In the genomic region with DNA sequence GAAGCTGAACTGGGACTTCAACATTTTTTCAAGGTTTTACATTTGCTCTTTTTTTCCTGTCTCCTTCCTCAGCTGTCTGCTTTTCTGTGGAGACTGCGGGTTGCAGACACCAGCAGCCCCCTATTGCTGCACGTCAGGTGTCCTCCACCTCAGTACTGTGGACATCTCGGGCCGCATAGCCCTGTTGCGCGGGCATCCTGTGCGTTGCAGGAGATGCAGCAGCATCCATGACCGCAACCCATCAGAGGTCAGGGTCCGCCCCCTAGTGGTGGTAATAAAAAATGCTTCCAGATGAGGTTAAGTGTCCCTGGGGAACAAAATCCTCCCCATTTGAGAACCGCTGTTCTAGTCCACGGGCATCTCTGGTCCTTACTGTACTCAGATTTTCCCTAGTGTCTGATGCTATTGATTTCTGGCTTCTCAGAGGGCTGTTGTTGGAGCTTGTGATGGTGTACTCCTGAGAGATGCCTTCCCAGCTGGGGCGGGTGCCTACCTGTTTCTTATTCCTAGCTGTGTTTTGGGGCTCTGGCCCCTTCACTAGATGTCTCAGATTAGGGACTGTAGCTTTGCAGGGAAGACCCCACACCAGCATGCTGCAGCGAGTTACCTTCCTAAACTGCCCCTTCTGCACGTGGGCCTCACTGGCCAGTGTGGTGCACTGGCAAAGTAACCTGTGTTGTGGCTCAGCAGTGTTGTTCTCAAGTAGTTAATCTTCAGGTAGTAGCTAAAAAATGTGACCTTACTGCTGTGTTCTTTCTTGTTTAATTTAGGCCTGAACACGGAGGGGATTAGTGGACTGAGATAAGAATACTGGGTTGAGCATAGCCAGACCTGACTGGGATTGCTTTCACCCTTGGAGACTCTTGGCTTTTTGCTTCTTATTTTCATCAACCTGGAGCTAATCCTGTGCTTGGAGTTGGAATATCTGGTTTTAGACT, we compare ENCODE assay signal across 8 cellular contexts. TPM values are rescaled to one million over a fixed set of nuclear protein-coding genes. Genes with fewer than 3 reads are reported as not detected.
A peak's percentile ranks its signal among the peaks of the same experiment; 100 is the strongest.
DNase-seq lines count a peak whose midpoint lies in the region; ATAC-seq, FAIRE-seq and TF ChIP-seq lines count a peak whose summit lies in the region.

No MANE protein-coding gene starts in this region.

- H3K27me3 ChIP-seq in osteoblast (ENCODE audit: insufficient read depth, low read length) = no peaks in the 10 kb centered on the region
- H3K27me3 ChIP-seq in thoracic aorta (replicated peaks; ENCODE audit: insufficient read depth) = no peaks in the 10 kb centered on the region

- H3K4me3 ChIP-seq in foreskin fibroblast (ENCODE audit: low read depth in 1 of 2, low read length in 2 of 2) (peak overlapping the region in 1 of 2 donors; percentile 17), osteoblast (ENCODE audit: insufficient read depth, low read length) (peak overlapping the region; percentile 27), thoracic aorta (no peak overlapping the region)

- no peak for FAIRE-seq in D721Med (lab: Jason Lieb, UNC)

- H2AFZ ChIP-seq in osteoblast (ENCODE audit: low read length) = peak overlapping the region; percentile 38

- DNase-seq in D721Med (ENCODE audit: insufficient read length, low spot score) (peak; percentile 86), LHCN-M2 (ENCODE audit: low read depth) (peak; percentile 81), RWPE1 (ENCODE audit: low spot score) (peak; percentile 76), foreskin fibroblast (peak; percentile 72 to 92), osteoblast (ENCODE audit: insufficient read length, low spot score, missing footprints) (peak; percentile 95), thoracic aorta (ENCODE audit: low spot score) (peak; percentile 11)
- peak; percentile 54 for DNase-seq in activated T-helper 9 cell treated with anti-CD3 and anti-CD28 coated beads, Interleukin-2, amount 50 U/mL, for 16 hours (ENCODE audit: low read depth)

- CTCF ChIA-PET in RWPE1 (lab: Yijun Ruan, JAX) = interaction anchor here (0.6 to 1.4 kb wide), 8 partner anchors 11 to 437 kb away, joined by 3 to 8 read pairs (median 4); no protein-coding TSS in a partner anchor

- H3K4me1 ChIP-seq in osteoblast (ENCODE audit: insufficient read depth, low read length) (peaks cover 8% of the 10 kb centered on the region), thoracic aorta (ENCODE audit: control insufficient read depth in 1 of 2, low read depth in 2 of 2) (peaks cover 0 to 7% of the 10 kb centered on the region in 2 donors)

- H3K27ac ChIP-seq in RWPE1 (peak overlapping the region; percentile 45), osteoblast (ENCODE audit: low read depth, low read length) (peak overlapping the region; percentile 1), thoracic aorta (no peak overlapping the region)

- H3K9me3 ChIP-seq in osteoblast (ENCODE audit: low read depth, low read length) (no peaks in the 10 kb centered on the region), thoracic aorta (no peaks in the 10 kb centered on the region)

- H4K20me1 ChIP-seq in osteoblast (ENCODE audit: insufficient read depth, low read length) = peaks cover 21% of the 10 kb centered on the region

- TF ChIP-seq CTCF in D721Med (IDR thresholded peaks at IDR 0.05; ENCODE audit: insufficient read depth, missing control alignments) = peak; percentile 74
- peak; percentile 86 for TF ChIP-seq CTCF in RWPE1 (conservative IDR thresholded peaks at IDR 0.05; ENCODE audit: low read depth)
- TF ChIP-seq CTCF in foreskin fibroblast (IDR thresholded peaks at IDR 0.05; ENCODE audit: low read depth, low read length) = peak; percentile 77
- TF ChIP-seq CTCF in osteoblast (IDR thresholded peaks at IDR 0.05; ENCODE audit: extremely low read depth, low read depth, low read length) = peak; percentile 83
- TF ChIP-seq CTCF in thoracic aorta (IDR thresholded peaks at IDR 0.05) = peak; percentile 91

- peak overlapping the region; percentile 58 for H3K4me2 ChIP-seq in osteoblast (ENCODE audit: insufficient read depth, low read length)

- ATAC-seq in GM21619 (IDR thresholded peaks at IDR 0.05; ENCODE audit: unreplicated experiment) = peak; percentile 81
- peak; percentile 44 for ATAC-seq in thoracic aorta (ENCODE audit: insufficient number of reproducible peaks, low FRiP score, low read depth)

- H3K36me3 ChIP-seq in osteoblast (ENCODE audit: insufficient read depth, low read length) = peaks cover 27% of the 10 kb centered on the region
- H3K36me3 ChIP-seq in thoracic aorta = peaks cover 11% of the 10 kb centered on the region

- POLR2A ChIA-PET in RWPE1 (lab: Yijun Ruan, JAX; ENCODE audit: low non-redundant PET) = no interaction called here

- peaks cover 96% of the 10 kb centered on the region for H3K79me2 ChIP-seq in osteoblast (ENCODE audit: insufficient read depth, low read length)

RNA-seq across cellular contexts. Expression of a gene that starts 28.2 kb away (rescaled TPM):
- 69.9 and 77.4 TPM in 2 replicates for total RNA-seq in LHCN-M2 (2014; rRNA removed)
- polyA plus RNA-seq in LHCN-M2 (2012) = 41.6 TPM
- 53.0 and 58.6 TPM in 2 replicates for total RNA-seq in osteoblast
- total RNA-seq in thoracic aorta = 10 to 100 TPM; 18.8 to 35.4 TPM

RNA-seq across cellular contexts. Expression of a gene that starts 43.5 kb away (rescaled TPM):
- total RNA-seq in LHCN-M2 (2014; rRNA removed) (56.1 and 58.0 TPM in 2 replicates), osteoblast (68.4 and 75.3 TPM in 2 replicates), thoracic aorta (10 to 100 TPM; 30.5 to 68.9 TPM)
- 19.1 TPM for polyA plus RNA-seq in LHCN-M2 (2012)

Comparison
In these comparisons a context has a peak if more than half of its experiments do, and no peak if none do; other contexts are left out.
1. DNase-seq: peak in every context shown above with its lines; median percentile 95 in osteoblast; 86 in D721Med; 82 in foreskin fibroblast; 81 in LHCN-M2; 76 in RWPE1; 54 in activated T-helper 9 cell treated with anti-CD3 and anti-CD28 coated beads, Interleukin-2, amount 50 U/mL, for 16 hours; 11 in thoracic aorta.
2. H3K27ac ChIP-seq: peak in RWPE1 (single experiment) and osteoblast (single experiment); none in thoracic aorta (0 of 2).
3. Peak in every context shown above with its lines, with median percentiles within 50 percentile points of each other: CTCF ChIP-seq.